17 cellular contexts compared by ENCODE assay signal in the genomic region with DNA sequence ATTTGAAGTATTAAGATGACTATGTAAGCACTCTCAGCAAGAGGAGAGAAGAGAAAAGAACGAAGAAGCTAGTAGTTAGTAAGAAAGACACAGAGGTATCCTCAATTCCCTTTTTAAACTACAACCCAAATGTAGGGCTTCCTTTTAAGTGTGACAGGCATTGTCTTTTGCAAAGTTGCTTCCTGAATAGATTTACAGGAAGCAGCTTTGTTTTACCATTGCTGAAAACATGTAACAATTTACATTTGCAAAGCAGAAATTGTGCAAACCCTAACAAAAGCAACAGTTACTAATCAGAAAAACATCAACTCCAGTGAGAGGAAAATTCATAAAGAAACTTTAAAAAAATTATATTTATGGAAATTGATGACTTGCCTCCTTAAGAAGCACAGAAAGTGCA.
DNase-seq lines count a peak whose midpoint lies in the region; ATAC-seq and TF ChIP-seq lines count a peak whose summit lies in the region.
"Had no signal": no experiment of that assay in that cellular context is flagged by ENCODE, and none has a peak within 500 bp of the region (broad histone marks: within the 10 kb centered on the region; RNA-seq: fewer than 3 reads in every experiment).

No MANE protein-coding gene starts in this region.

- no peaks in the 10 kb centered on the region for H3K27me3 ChIP-seq in NT2/D1 (ENCODE audit: insufficient read depth, insufficient read length)
- no peaks in the 10 kb centered on the region for H3K27me3 ChIP-seq in spleen (replicated peaks in 1 of 7)

- 7 to 32% (median 15%) methylated on average over 1 of the region's 1 CpG for WGBS in spleen, 5 donors

- no peak for ATAC-seq in HG02610 (IDR thresholded peaks at IDR 0.05; ENCODE audit: unreplicated experiment)
- no peak for ATAC-seq in stimulated activated memory B cell treated with anti-CD40 and anti-IgM and Interleukin-4, amounts not matched to agents 10 μg/mL and 1 μg/mL and 100 μg/mL, for 72 hours
- ATAC-seq: activated naive CD4-positive, alpha-beta T cell treated with anti-CD3 and anti-CD28 coated beads, Interleukin-2, amount 50 U/mL, for 72 hours; natural killer cell had no signal

- peaks cover 28% of the 10 kb centered on the region for H3K9me3 Mint-ChIP-seq in activated naive CD4-positive, alpha-beta T cell treated with anti-CD3 and anti-CD28 coated beads, Interleukin-2, amount 10 ng/mL, durations not matched to agents 7 days and 5 days
- peaks cover 3% of the 10 kb centered on the region for H3K9me3 Mint-ChIP-seq in endothelial cell (ENCODE audit: unreplicated experiment)
- H3K9me3 Mint-ChIP-seq in stimulated activated memory B cell treated with anti-CD40 and anti-IgM and Interleukin-4, amounts not matched to agents 10 μg/mL and 1 μg/mL and 100 μg/mL, for 72 hours: peaks cover 5% of the 10 kb centered on the region
- H3K9me3 Mint-ChIP-seq: natural killer cell had no signal

- peaks cover 20% of the 10 kb centered on the region; the same call in 1 of the 2 replicates for H3K9me3 ChIP-seq in NT2/D1 (ENCODE audit: insufficient read depth, low read length)
- no peaks in the 10 kb centered on the region for H3K9me3 ChIP-seq in spleen
- H3K9me3 ChIP-seq: prostate gland had no signal

- H3K4me3 Mint-ChIP-seq in activated naive CD4-positive, alpha-beta T cell treated with anti-CD3 and anti-CD28 coated beads, Interleukin-2, amount 10 ng/mL, durations not matched to agents 7 days and 5 days: no peak overlapping the region
- H3K4me3 Mint-ChIP-seq in endothelial cell (ENCODE audit: unreplicated experiment): peak overlapping the region; percentile 18
- no peak overlapping the region for H3K4me3 Mint-ChIP-seq in stimulated activated memory B cell treated with anti-CD40 and anti-IgM and Interleukin-4, amounts not matched to agents 10 μg/mL and 1 μg/mL and 100 μg/mL, for 72 hours
- H3K4me3 Mint-ChIP-seq: natural killer cell had no signal

- H3K27ac ChIP-seq in spleen: peak overlapping the region in 7 of 8 donors; percentile 37 to 85 (median 76)
- H3K27ac ChIP-seq: prostate gland had no signal

- H3K36me3 Mint-ChIP-seq in activated naive CD4-positive, alpha-beta T cell treated with anti-CD3 and anti-CD28 coated beads, Interleukin-2, amount 10 ng/mL, durations not matched to agents 7 days and 5 days: peaks cover 33% of the 10 kb centered on the region
- peaks cover 12% of the 10 kb centered on the region for H3K36me3 Mint-ChIP-seq in endothelial cell (ENCODE audit: low read depth, unreplicated experiment)
- H3K36me3 Mint-ChIP-seq in stimulated activated memory B cell treated with anti-CD40 and anti-IgM and Interleukin-4, amounts not matched to agents 10 μg/mL and 1 μg/mL and 100 μg/mL, for 72 hours: no peaks in the 10 kb centered on the region
- H3K36me3 Mint-ChIP-seq: natural killer cell had no signal

- H3K9ac ChIP-seq in NT2/D1 (ENCODE audit: insufficient read length, low read depth): no peak overlapping the region

- peaks cover 2% of the 10 kb centered on the region for H3K4me1 ChIP-seq in NT2/D1 (ENCODE audit: insufficient read depth, insufficient read length)
- peaks cover 0 to 42% (median 12%) of the 10 kb centered on the region in 6 donors for H3K4me1 ChIP-seq in spleen
- H3K4me1 ChIP-seq: prostate gland had no signal

- intact Hi-C loops in spleen (cut with DNase I; ENCODE audit: low total_unique reads): no loop called here

- H3K36me3 ChIP-seq in NT2/D1 (ENCODE audit: insufficient read depth, insufficient read length, low read length) (no peaks in the 10 kb centered on the region), spleen (no peaks in the 10 kb centered on the region)
- H3K36me3 ChIP-seq: prostate gland had no signal

- H3K27ac Mint-ChIP-seq in activated naive CD4-positive, alpha-beta T cell treated with anti-CD3 and anti-CD28 coated beads, Interleukin-2, amount 10 ng/mL, durations not matched to agents 7 days and 5 days: peak overlapping the region; percentile 64
- peak overlapping the region; percentile 94 for H3K27ac Mint-ChIP-seq in endothelial cell (ENCODE audit: unreplicated experiment)
- H3K27ac Mint-ChIP-seq in stimulated activated memory B cell treated with anti-CD40 and anti-IgM and Interleukin-4, amounts not matched to agents 10 μg/mL and 1 μg/mL and 100 μg/mL, for 72 hours: no peak overlapping the region
- H3K27ac Mint-ChIP-seq: activated naive CD4-positive, alpha-beta T cell treated with anti-CD3 and anti-CD28 coated beads, Interleukin-2, amount 50 U/mL, for 72 hours; natural killer cell had no signal

- H3K4me1 Mint-ChIP-seq in activated naive CD4-positive, alpha-beta T cell treated with anti-CD3 and anti-CD28 coated beads, Interleukin-2, amount 10 ng/mL, durations not matched to agents 7 days and 5 days: peaks cover 30% of the 10 kb centered on the region
- peaks cover 37% of the 10 kb centered on the region for H3K4me1 Mint-ChIP-seq in endothelial cell (ENCODE audit: unreplicated experiment)
- H3K4me1 Mint-ChIP-seq in stimulated activated memory B cell treated with anti-CD40 and anti-IgM and Interleukin-4, amounts not matched to agents 10 μg/mL and 1 μg/mL and 100 μg/mL, for 72 hours: no peaks in the 10 kb centered on the region
- H3K4me1 Mint-ChIP-seq: natural killer cell had no signal

- TF ChIP-seq POLR2A in spleen (IDR thresholded peaks at IDR 0.05): no peak

- no peaks in the 10 kb centered on the region for H3K27me3 Mint-ChIP-seq in activated naive CD4-positive, alpha-beta T cell treated with anti-CD3 and anti-CD28 coated beads, Interleukin-2, amount 10 ng/mL, durations not matched to agents 7 days and 5 days
- peaks cover 4% of the 10 kb centered on the region for H3K27me3 Mint-ChIP-seq in endothelial cell (ENCODE audit: unreplicated experiment)
- H3K27me3 Mint-ChIP-seq in stimulated activated memory B cell treated with anti-CD40 and anti-IgM and Interleukin-4, amounts not matched to agents 10 μg/mL and 1 μg/mL and 100 μg/mL, for 72 hours: peaks cover 8% of the 10 kb centered on the region

- CTCF ChIA-PET in activated naive CD4-positive, alpha-beta T cell treated with anti-CD3 and anti-CD28 coated beads, Interleukin-2, amount 10 ng/mL, durations not matched to agents 7 days and 5 days (lab: Charles Lee): no interaction called here

- no peak overlapping the region for H3K4me3 ChIP-seq in NT2/D1 (ENCODE audit: insufficient read length, low read depth)
- no peak overlapping the region for H3K4me3 ChIP-seq in spleen
- H3K4me3 ChIP-seq: prostate gland had no signal

- DNase-seq in activated naive CD4-positive, alpha-beta T cell treated with anti-CD3 and anti-CD28 coated beads, Interleukin-2, amount 10 ng/mL, durations not matched to agents 7 days and 5 days: no peak
- DNase-seq in activated naive CD4-positive, alpha-beta T cell treated with Interleukin-2 at 50 U/mL for 16 hours: no peak
- DNase-seq in NT2/D1 (ENCODE audit: low read depth, low spot score): peak; percentile 3
- no peak for DNase-seq in endothelial cell (ENCODE audit: low spot score)
- DNase-seq in spleen: no peak
- no peak for DNase-seq in SHP77 treated with DMSO at 0.1 percent for 48 hours (lab: John Stamatoyannopoulos, UW)
- DNase-seq: activated CD4-positive, CD25-positive, alpha-beta regulatory T cell treated with anti-CD3 and anti-CD28 coated beads, Interleukin-2, amount 50 U/mL, for 72 hours; effector CD8-positive, alpha-beta T cell; natural killer cell; NCI-H1436; NCI-H774; RPMI8226; stimulated activated naive CD4-positive, alpha-beta T cell treated with Interleukin-2 at 50 U/mL for 16 hours had no signal

- TF ChIP-seq CTCF in endothelial cell (IDR thresholded peaks at IDR 0.05; ENCODE audit: unreplicated experiment) (no peak), spleen (IDR thresholded peaks at IDR 0.05 in 8 of 11, conservative IDR thresholded peaks at IDR 0.05 in 3 of 11) (no peak)
